ENCODE assay signal across 16 cellular contexts in genomic region chr18:74611791-74612190, GRCh38. TPM values are rescaled to one million over a fixed set of nuclear protein-coding genes. Genes with fewer than 3 reads are reported as not detected.
A peak's percentile ranks its signal among the peaks of the same experiment; 100 is the strongest.
DNase-seq lines count a peak whose midpoint lies in the region; ATAC-seq, FAIRE-seq and TF ChIP-seq lines count a peak whose summit lies in the region.
"Had no signal": no experiment of that assay in that cellular context is flagged by ENCODE, and none has a peak within 500 bp of the region (broad histone marks: within the 10 kb centered on the region; RNA-seq: fewer than 3 reads in every experiment).

No MANE protein-coding gene starts in this region.

- H3K4ac ChIP-seq in H1 (replicated peaks; ENCODE audit: insufficient read length, low read depth, low read length) = no peak overlapping the region

- H2BK12ac ChIP-seq in H1 (ENCODE audit: low read depth, low read length) = no peak overlapping the region

- POLR2A ChIA-PET in HepG2 (lab: Yijun Ruan, JAX) (no interaction called here), H1 (lab: Charles Lee; ENCODE audit: partially characterized antibody) (interaction anchor here (1.0 kb wide), 1 partner anchor 10 kb away, joined by 3 read pairs; no protein-coding TSS in a partner anchor)

- TF ChIP-seq RAD21 in HepG2 (CRISPR knock-in tag; IDR thresholded peaks at IDR 0.05) (no peak), H1 (IDR thresholded peaks at IDR 0.05 in 1 of 2, conservative IDR thresholded peaks at IDR 0.05 in 1 of 2; ENCODE audit: low read depth in 2 of 2, low read length in 2 of 2) (no peak)

- H4K8ac ChIP-seq in H1 (ENCODE audit: extremely low read depth, insufficient read depth, low read length) = no peak overlapping the region

- H3K23me2 ChIP-seq in H1 (ENCODE audit: low read depth, low read length) = peaks cover 4% of the 10 kb centered on the region

- no peak overlapping the region for H3K4me2 ChIP-seq in HepG2 (ENCODE audit: low read depth, low read length)
- no peak overlapping the region for H3K4me2 ChIP-seq in H1 (ENCODE audit: insufficient read depth in 1 of 2, low read depth in 2 of 2, low read length in 2 of 2)

- H2AK5ac ChIP-seq in H1 (ENCODE audit: low read depth, low read length) = no peak overlapping the region

- H3K79me2 ChIP-seq in HepG2 (ENCODE audit: insufficient read depth, low read length) (peaks cover 4% of the 10 kb centered on the region), H1 (ENCODE audit: control insufficient read depth in 1 of 2, insufficient read depth in 2 of 2, low read length in 2 of 2) (peaks cover 0 to 3% of the 10 kb centered on the region in 2 experiments; a peak in 1 of 4 replicates)

- DNase-seq in HepG2 (ENCODE audit: low spot score) (peak; percentile 3), right lobe of liver (no peak), H1 (ENCODE audit: low read depth in 1 of 2, low spot score in 2 of 2) (no peak), medulla oblongata (ENCODE audit: extremely low spot score) (peak; percentile 69), psoas muscle (no peak), prostate gland (ENCODE audit: low spot score) (no peak)
- DNase-seq: ACHN; Calu3; CD4-positive, CD25-positive, alpha-beta regulatory T cell; DMS 273 treated with DMSO at 0.1 percent for 48 hours; DMS79; HCEC 1CT; HFFc6 had no signal

- TF ChIP-seq CTCF in HepG2 (CRISPR knock-in tag; IDR thresholded peaks at IDR 0.05) = no peak
- TF ChIP-seq CTCF in right lobe of liver (IDR thresholded peaks at IDR 0.05) = no peak
- TF ChIP-seq CTCF in H1 (IDR thresholded peaks at IDR 0.05; ENCODE audit: control extremely low read depth in 1 of 3, insufficient read depth in 1 of 3, low read depth in 1 of 3, low read length in 3 of 3) = no peak
- no peak for TF ChIP-seq CTCF in psoas muscle (IDR thresholded peaks at IDR 0.05)
- no peak for TF ChIP-seq CTCF in prostate gland (IDR thresholded peaks at IDR 0.05)

- no peak overlapping the region for H2BK20ac ChIP-seq in H1 (ENCODE audit: low read length)

- H3K14ac ChIP-seq in H1 (ENCODE audit: insufficient read length) = no peak overlapping the region

- no peak for ATAC-seq in HepG2
- no peak for ATAC-seq in right lobe of liver
- ATAC-seq in GM19452 (IDR thresholded peaks at IDR 0.05; ENCODE audit: unreplicated experiment) = no peak
- no peak for ATAC-seq in psoas muscle

- H3K79me1 ChIP-seq in H1 (ENCODE audit: low read depth, low read length) = peaks cover under 1% of the 10 kb centered on the region; the same call in 1 of the 2 replicates

- no TSS peak for BruUV-seq in HepG2 (replicated peaks; lab: Mats Ljungman, UMichigan)

- H3K18ac ChIP-seq in H1 (ENCODE audit: extremely low read depth, low read length) = no peak overlapping the region

- no peak overlapping the region for H4K91ac ChIP-seq in H1 (replicated peaks; ENCODE audit: insufficient read length, low read length)

- H3K56ac ChIP-seq in H1 (replicated peaks; ENCODE audit: insufficient read length, low read depth, low read length) = no peak overlapping the region

- FAIRE-seq in HepG2 (lab: Jason Lieb, UNC) (no peak), H1 (lab: Jason Lieb, UNC) (no peak)
- FAIRE-seq: HTR-8/SVneo had no signal

- H3K27me3 ChIP-seq in HepG2 (ENCODE audit: control insufficient read depth in 1 of 2, insufficient read depth in 2 of 2, low read length in 2 of 2) (no peaks in the 10 kb centered on the region), right lobe of liver (no peaks in the 10 kb centered on the region), H1 (replicated peaks in 1 of 4; ENCODE audit: control insufficient read depth in 3 of 4, extremely low read depth in 1 of 4, insufficient read depth in 3 of 4, low read length in 3 of 4) (no peaks in the 10 kb centered on the region), psoas muscle (ENCODE audit: insufficient read depth in 3 of 3, low read length in 2 of 3) (no peaks in the 10 kb centered on the region), prostate gland (replicated peaks; ENCODE audit: insufficient read depth) (no peaks in the 10 kb centered on the region)
- H3K27me3 ChIP-seq: BLaER1 treated with 17β-estradiol and CSF1 and Interleukin-3, amounts not matched to agents 10 nM and 100 nM had no signal

- H4K5ac ChIP-seq in H1 (ENCODE audit: insufficient read length, low read depth, low read length) = no peak overlapping the region

- H3K4me3 ChIP-seq in HepG2 (replicated peaks in 1 of 3; ENCODE audit: insufficient read depth in 1 of 3, low read depth in 2 of 3, low read length in 3 of 3) (no peak overlapping the region), right lobe of liver (no peak overlapping the region), H1 (ENCODE audit: extremely low read depth in 1 of 4, insufficient read depth in 2 of 4, low read depth in 3 of 4, low read length in 4 of 4) (no peak overlapping the region), psoas muscle (no peak overlapping the region), prostate gland (no peak overlapping the region)
- H3K4me3 ChIP-seq: BLaER1 treated with 17β-estradiol and CSF1 and Interleukin-3, amounts not matched to agents 10 nM and 100 nM had no signal

- no peak overlapping the region for H2BK15ac ChIP-seq in H1 (ENCODE audit: low read length)

- H2AFZ ChIP-seq in HepG2 (ENCODE audit: low read length) (no peak overlapping the region), H1 (ENCODE audit: low read length) (no peak overlapping the region)

- peaks cover 23% of the 10 kb centered on the region for H3K4me1 ChIP-seq in HepG2 (ENCODE audit: insufficient read depth, low read length)
- peaks cover 0 to 8% (median 0%) of the 10 kb centered on the region in 4 donors for H3K4me1 ChIP-seq in right lobe of liver
- no peaks in the 10 kb centered on the region for H3K4me1 ChIP-seq in H1 (replicated peaks in 1 of 4; ENCODE audit: control insufficient read depth in 3 of 4, insufficient read depth in 4 of 4, low read length in 3 of 4)
- peaks cover 6% of the 10 kb centered on the region for H3K4me1 ChIP-seq in psoas muscle
- H3K4me1 ChIP-seq in prostate gland (replicated peaks) = no peaks in the 10 kb centered on the region

- H2BK120ac ChIP-seq in H1 (replicated peaks; ENCODE audit: low read depth, low read length) = no peak overlapping the region

- in situ Hi-C loops in HepG2 (cut with HindIII; ENCODE audit: extremely low pct_ligation_motif_present, low pct_unique_long_range_greater_than_20kb) = no loop called here

- H3K27ac ChIP-seq in HepG2 (ENCODE audit: extremely low read length, insufficient read depth, low read length) (no peak overlapping the region), right lobe of liver (no peak overlapping the region), H1 (ENCODE audit: low read depth, low read length) (no peak overlapping the region), psoas muscle (no peak overlapping the region), prostate gland (no peak overlapping the region)
- H3K27ac ChIP-seq: BLaER1 treated with 17β-estradiol and CSF1 and Interleukin-3, amounts not matched to agents 10 nM and 100 nM had no signal

- H3K36me3 ChIP-seq in HepG2 (replicated peaks in 1 of 2; ENCODE audit: control insufficient read depth in 1 of 2, insufficient read depth in 2 of 2, low read length in 2 of 2) (no peaks in the 10 kb centered on the region), right lobe of liver (no peaks in the 10 kb centered on the region), H1 (ENCODE audit: control insufficient read depth in 2 of 4, insufficient read depth in 4 of 4, low read length in 3 of 4) (no peaks in the 10 kb centered on the region), psoas muscle (ENCODE audit: insufficient read depth in 1 of 2, low read depth in 1 of 2) (no peaks in the 10 kb centered on the region), prostate gland (no peaks in the 10 kb centered on the region)

- H3K9me3 ChIP-seq in HepG2 (ENCODE audit: low read length) = no peaks in the 10 kb centered on the region
- no peaks in the 10 kb centered on the region for H3K9me3 ChIP-seq in right lobe of liver
- peaks cover 0 to 2% of the 10 kb centered on the region in 2 experiments; a peak in 1 of 4 replicates for H3K9me3 ChIP-seq in H1 (ENCODE audit: insufficient read depth in 2 of 2, low read depth in 1 of 2, low read length in 1 of 2)
- no peaks in the 10 kb centered on the region for H3K9me3 ChIP-seq in psoas muscle
- no peaks in the 10 kb centered on the region for H3K9me3 ChIP-seq in prostate gland

- H2BK5ac ChIP-seq in H1 (ENCODE audit: low read depth, low read length) = no peak overlapping the region

- no peak for TF ChIP-seq EP300 in HepG2 (IDR thresholded peaks at IDR 0.05; ENCODE audit: low read depth in 2 of 2, low read length in 2 of 2)
- TF ChIP-seq EP300 in HepG2 (CRISPR knock-in tag; IDR thresholded peaks at IDR 0.05; ENCODE audit: borderline replicate concordance) = no peak
- no peak for TF ChIP-seq EP300 in H1 (IDR thresholded peaks at IDR 0.05; ENCODE audit: borderline replicate concordance in 1 of 2, low read depth in 2 of 2, low read length in 2 of 2)

- WGBS in HepG2 (ENCODE audit: low lambda C conversion rate) = 76% methylated on average over 4 of the region's 4 CpGs
- 92% methylated on average over 4 of the region's 4 CpGs for WGBS in right lobe of liver (ENCODE audit: insufficient coverage, low coverage, low lambda C conversion rate, missing lambda C conversion rate)
- WGBS in H1 (ENCODE audit: extremely low coverage in 1 of 2, insufficient coverage in 1 of 2, insufficient read length in 1 of 2, insufficient replicate concordance in 2 of 2, low coverage in 1 of 2, low lambda C conversion rate in 2 of 2, missing lambda C conversion rate in 1 of 2), 2 experiments = 79% methylated on average over 4 of the region's 4 CpGs; no CpG with 5 or more reads in 1 of the 2 experiments
- 65 to 68% (median 68%) methylated on average over 4 of the region's 4 CpGs for WGBS in psoas muscle, 3 donors
- WGBS in prostate gland = 92% methylated on average over 4 of the region's 4 CpGs

- H3K23ac ChIP-seq in H1 (ENCODE audit: insufficient read length) = peak overlapping the region; percentile 65

- intact Hi-C loops in HepG2 (cut with micrococcal nuclease; ENCODE audit: unreplicated experiment) (no loop called here), right lobe of liver (cut with DNase I) (no loop called here), psoas muscle (cut with DNase I) (no loop called here), prostate gland (cut with DNase I) (no loop called here)

- TF ChIP-seq POLR2A in HepG2 (IDR thresholded peaks at IDR 0.05; ENCODE audit: insufficient read depth in 1 of 2, low read depth in 2 of 2, low read length in 2 of 2) (no peak), right lobe of liver (IDR thresholded peaks at IDR 0.05) (no peak), H1 (IDR thresholded peaks at IDR 0.05; ENCODE audit: control extremely low read depth in 1 of 2, low read depth in 2 of 2, low read length in 2 of 2) (no peak), prostate gland (IDR thresholded peaks at IDR 0.05) (no peak)

- no peak overlapping the region for H3K9ac ChIP-seq in HepG2 (ENCODE audit: insufficient read depth, low read depth, low read length)
- H3K9ac ChIP-seq in H1 (replicated peaks in 1 of 4; ENCODE audit: extremely low read depth in 1 of 4, low read depth in 3 of 4, low read length in 3 of 4) = no peak overlapping the region
- H3K9ac ChIP-seq: BLaER1 treated with 17β-estradiol and CSF1 and Interleukin-3, amounts not matched to agents 10 nM and 100 nM had no signal

- H4K20me1 ChIP-seq in HepG2 (ENCODE audit: insufficient read depth, low read length) (no peaks in the 10 kb centered on the region), H1 (replicated peaks in 1 of 2; ENCODE audit: control insufficient read depth in 1 of 2, insufficient read depth in 2 of 2, low read length in 2 of 2) (no peaks in the 10 kb centered on the region)

- CTCF ChIA-PET in HepG2 (lab: Yijun Ruan, JAX; ENCODE audit: low intra/inter-chr PET ratio, low total read pairs) = no interaction called here
- CTCF ChIA-PET in H1 (lab: Charles Lee; ENCODE audit: partially characterized antibody) = no interaction called here

RNA-seq across cellular contexts. Expression of gene ZNF407, which starts 14.1 kb away (rescaled TPM):
- total RNA-seq in HepG2 (2016; rRNA removed; fragmentation: Illumina TruSeq; extraction: Trizol) (8.3 and 8.7 TPM in 2 replicates), right lobe of liver (1 to 10 TPM; 4.3 to 8.0 (median 5.7) TPM), psoas muscle (10 to 100 TPM in 1 of 4 donors, 1 to 10 TPM in 3; 7.9 to 10.2 (median 8.8) TPM), prostate gland (10 to 100 TPM; 11.7 to 22.2 TPM)
- total RNA-seq in HepG2 (2016; cell fraction: cytosol; rRNA removed; fragmentation: Illumina TruSeq; extraction: Trizol; ENCODE audit: low read depth) = 3.8 and 5.4 TPM in 2 replicates
- 7.6 and 8.5 TPM in 2 replicates for total RNA-seq in HepG2 (2016; cell fraction: insoluble cytoplasmic fraction; rRNA removed; fragmentation: Illumina TruSeq; extraction: Trizol)
- 3.2 and 3.7 TPM in 2 replicates for total RNA-seq in HepG2 (2016; cell fraction: membrane; rRNA removed; fragmentation: Illumina TruSeq; extraction: Trizol)
- 30.6 and 34.2 TPM in 2 replicates for total RNA-seq in HepG2 (2016; cell fraction: nucleus; rRNA removed; fragmentation: Illumina TruSeq; extraction: Trizol)
- polyA plus RNA-seq in HepG2 (2011; rRNA removed) (2.2 and 2.3 TPM in 2 replicates), H1 (2011; rRNA removed) (1.5 TPM in 2 replicates), psoas muscle (1 to 10 TPM; 2.4 to 4.7 (median 3.1) TPM)
- 1.9 TPM in 2 replicates for polyA plus RNA-seq in HepG2 (2011; cell fraction: cytosol; rRNA removed)
- 5.6 and 6.2 TPM in 2 replicates for polyA plus RNA-seq in HepG2 (2011; cell fraction: nucleus; rRNA removed)
- polyA plus RNA-seq in HepG2 (2012) = 2.2 and 3.1 TPM in 2 replicates
- polyA plus RNA-seq in HepG2 (2016; cell fraction: cytosol; fragmentation: Illumina TruSeq; extraction: Trizol; ENCODE audit: low read depth) = 0.15 and 0.18 TPM in 2 replicates
- polyA plus RNA-seq in HepG2 (2016; cell fraction: insoluble cytoplasmic fraction; fragmentation: Illumina TruSeq; extraction: Trizol; ENCODE audit: low read depth) = 2.2 and 2.5 TPM in 2 replicates
- polyA plus RNA-seq in HepG2 (2016; cell fraction: membrane; fragmentation: Illumina TruSeq; extraction: Trizol; ENCODE audit: low read depth) = 0.23 and 0.27 TPM in 2 replicates
- polyA plus RNA-seq in HepG2 (2016; cell fraction: nucleus; fragmentation: Illumina TruSeq; extraction: Trizol; ENCODE audit: insufficient read depth, low read depth) = 5.1 and 5.5 TPM in 2 replicates
- polyA minus RNA-seq in HepG2 (2011; rRNA and poly(A)+ RNA removed; ENCODE audit: low replicate concordance) = 24.1 and 31.8 TPM in 2 replicates
- polyA minus RNA-seq in HepG2 (2011; cell fraction: cytosol; rRNA and poly(A)+ RNA removed) = 5.8 and 8.0 TPM in 2 replicates
- polyA minus RNA-seq in HepG2 (2011; cell fraction: nucleus; rRNA and poly(A)+ RNA removed) = 109 and 118 TPM in 2 replicates
- total RNA-seq in H1 (2021; fragmentation: NEBNext Ultra II Directional; extraction: Animal tissue kit (Norgen Biotek cat#: 25700)) = 6.2 and 6.8 TPM in 2 replicates
- polyA plus RNA-seq in H1 (2011; cell fraction: cytosol; rRNA removed) = 1.9 TPM
- polyA plus RNA-seq in H1 (2011; cell fraction: nucleus; rRNA removed) = 3.7 TPM
- 2.1 to 3.5 TPM (median 2.8 TPM) in 4 replicates for polyA plus RNA-seq in H1 (2012, experiment 1 of 2)
- polyA plus RNA-seq in H1 (2012, experiment 2 of 2) = 0.20 TPM
- polyA plus RNA-seq in H1 (2013, experiment 1 of 2) = 1.6 TPM
- 1.7 TPM for polyA plus RNA-seq in H1 (2013, experiment 2 of 2)
- 10.8 and 16.1 TPM in 2 replicates for polyA minus RNA-seq in H1 (2011; rRNA and poly(A)+ RNA removed)
- 6.7 TPM for polyA minus RNA-seq in H1 (2011; cell fraction: cytosol; rRNA and poly(A)+ RNA removed)
- polyA minus RNA-seq in H1 (2011; cell fraction: nucleus; rRNA and poly(A)+ RNA removed) = 41.3 TPM

Comparison
In these comparisons a context has a peak if more than half of its experiments do, and no peak if none do; other contexts are left out.
1. DNase-seq: peak in HepG2 (single experiment) and medulla oblongata (single experiment); none in right lobe of liver (0 of 3), H1 (0 of 2), psoas muscle (0 of 2) and prostate gland (single experiment).